21 cellular contexts compared by ENCODE assay signal in the genomic region with DNA sequence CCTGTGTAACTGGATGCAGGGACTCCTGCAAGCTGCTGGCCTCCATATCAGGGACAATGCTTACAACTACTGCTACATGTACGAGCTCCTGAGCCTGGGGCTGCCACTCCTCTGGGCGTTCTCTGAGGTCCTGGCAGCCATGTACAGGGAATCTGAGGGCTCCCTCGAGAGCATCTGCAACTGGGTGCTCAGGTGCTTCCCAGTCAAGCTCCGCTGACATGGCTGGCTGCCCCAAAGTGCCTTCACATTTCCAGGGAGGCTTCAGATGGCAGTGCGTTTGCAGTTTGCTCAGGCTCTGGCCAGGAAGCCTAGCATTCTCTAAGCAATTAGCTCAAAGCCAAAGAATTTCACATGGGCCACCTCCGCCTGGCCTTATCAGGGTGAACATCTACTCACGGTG.
"Had no signal": no experiment of that assay in that cellular context is flagged by ENCODE, and none has a peak within 500 bp of the region (broad histone marks: within the 10 kb centered on the region; RNA-seq: fewer than 3 reads in every experiment).

No MANE protein-coding gene starts in this region.

- H3K9me3 ChIP-seq: colonic mucosa, gastrocnemius medialis, left ventricle myocardium inferior, pancreas, right atrium auricular region, spleen, suprapubic skin, transverse colon, uterus had no signal

- DNase-seq: activated B cell treated with CpG ODN at 0.5 μM for 24 hours; activated CD4-positive, alpha-beta T cell treated with anti-CD3 and anti-CD28 coated beads, Interleukin-2, amount 50 U/mL, for 1 hour; activated CD8-positive, alpha-beta T cell treated with anti-CD3 and anti-CD28 coated beads for 36 hours; activated naive CD4-positive, alpha-beta T cell; activated T-cell treated with anti-CD3 and anti-CD28 coated beads, Interleukin-2, amount 50 U/mL, for 72 hours; cerebellar nuclear complex; colonic mucosa; effector memory CD4-positive, alpha-beta T cell; gastrocnemius medialis; glutamatergic neuron; left ventricle myocardium inferior; nephron progenitor cell; pancreas; spleen; stimulated activated naive CD4-positive, alpha-beta T cell; T-cell; transverse colon; uterus had no signal

- H3K4me1 ChIP-seq: spleen, suprapubic skin, transverse colon, uterus had no signal

- H3K27me3 ChIP-seq: colonic mucosa, gastrocnemius medialis, pancreas, right atrium auricular region, spleen, suprapubic skin, transverse colon, uterus had no signal

- H3K36me3 ChIP-seq: uterus had no signal

- H3K27ac ChIP-seq: colonic mucosa, gastrocnemius medialis, pancreas, spleen, suprapubic skin, transverse colon, uterus had no signal

- H3K4me3 ChIP-seq: colonic mucosa, gastrocnemius medialis, left ventricle myocardium inferior, lung, pancreas, right atrium auricular region, spleen, suprapubic skin, transverse colon, uterus had no signal
